1 cellular context compared by ENCODE assay signal in the genomic region with DNA sequence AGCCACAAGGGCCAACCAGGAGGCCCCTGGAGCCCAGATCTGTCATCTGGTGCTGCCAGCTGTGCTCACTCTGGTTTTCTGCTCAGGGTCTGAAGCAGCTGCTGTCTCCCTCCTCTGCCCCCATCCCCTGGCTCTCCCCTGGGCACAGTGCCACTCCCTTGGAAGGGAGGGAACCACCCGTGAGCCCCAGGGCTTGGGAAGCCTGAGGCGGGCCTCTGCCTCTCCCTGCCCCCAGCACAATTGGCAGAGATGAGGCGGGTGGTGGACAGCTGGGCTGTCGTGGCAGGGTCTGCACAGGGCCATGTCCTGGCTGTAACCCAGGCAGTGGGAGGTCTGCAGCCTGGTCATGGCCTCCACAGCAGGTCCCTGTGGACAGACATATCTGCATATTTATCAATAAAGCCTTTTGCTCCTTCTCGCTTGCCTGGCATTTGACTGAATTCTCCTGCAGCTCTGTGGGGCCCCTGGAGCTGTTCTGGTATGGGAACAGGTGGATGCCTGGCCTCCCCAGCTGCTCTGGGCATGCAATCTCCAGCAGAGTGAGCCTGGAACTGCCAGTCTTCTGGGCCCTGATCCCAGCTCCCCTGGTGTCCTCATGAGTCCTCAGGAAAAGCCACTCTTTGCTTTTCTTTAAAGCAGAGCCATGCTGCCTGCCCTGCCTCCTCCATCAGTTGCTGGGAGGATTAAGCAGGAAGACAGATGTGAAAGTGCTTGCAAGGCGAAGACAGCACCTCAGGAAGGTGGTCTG.
TF ChIP-seq lines count a peak whose summit lies in the region.

No MANE protein-coding gene starts in this region.

TF ChIP-seq in SK-N-SH, 30 proteins besides CTCF, POLR2A, EP300 and RAD21:
- TF ChIP-seq, protein P1, sequence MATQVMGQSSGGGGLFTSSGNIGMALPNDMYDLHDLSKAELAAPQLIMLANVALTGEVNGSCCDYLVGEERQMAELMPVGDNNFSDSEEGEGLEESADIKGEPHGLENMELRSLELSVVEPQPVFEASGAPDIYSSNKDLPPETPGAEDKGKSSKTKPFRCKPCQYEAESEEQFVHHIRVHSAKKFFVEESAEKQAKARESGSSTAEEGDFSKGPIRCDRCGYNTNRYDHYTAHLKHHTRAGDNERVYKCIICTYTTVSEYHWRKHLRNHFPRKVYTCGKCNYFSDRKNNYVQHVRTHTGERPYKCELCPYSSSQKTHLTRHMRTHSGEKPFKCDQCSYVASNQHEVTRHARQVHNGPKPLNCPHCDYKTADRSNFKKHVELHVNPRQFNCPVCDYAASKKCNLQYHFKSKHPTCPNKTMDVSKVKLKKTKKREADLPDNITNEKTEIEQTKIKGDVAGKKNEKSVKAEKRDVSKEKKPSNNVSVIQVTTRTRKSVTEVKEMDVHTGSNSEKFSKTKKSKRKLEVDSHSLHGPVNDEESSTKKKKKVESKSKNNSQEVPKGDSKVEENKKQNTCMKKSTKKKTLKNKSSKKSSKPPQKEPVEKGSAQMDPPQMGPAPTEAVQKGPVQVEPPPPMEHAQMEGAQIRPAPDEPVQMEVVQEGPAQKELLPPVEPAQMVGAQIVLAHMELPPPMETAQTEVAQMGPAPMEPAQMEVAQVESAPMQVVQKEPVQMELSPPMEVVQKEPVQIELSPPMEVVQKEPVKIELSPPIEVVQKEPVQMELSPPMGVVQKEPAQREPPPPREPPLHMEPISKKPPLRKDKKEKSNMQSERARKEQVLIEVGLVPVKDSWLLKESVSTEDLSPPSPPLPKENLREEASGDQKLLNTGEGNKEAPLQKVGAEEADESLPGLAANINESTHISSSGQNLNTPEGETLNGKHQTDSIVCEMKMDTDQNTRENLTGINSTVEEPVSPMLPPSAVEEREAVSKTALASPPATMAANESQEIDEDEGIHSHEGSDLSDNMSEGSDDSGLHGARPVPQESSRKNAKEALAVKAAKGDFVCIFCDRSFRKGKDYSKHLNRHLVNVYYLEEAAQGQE (IDR thresholded peaks at IDR 0.05; ENCODE audit: low read depth, low read length): no peak
- TF ChIP-seq RCOR1 (IDR thresholded peaks at IDR 0.05; ENCODE audit: low read length) (peak; percentile 94), TCF12 (IDR thresholded peaks at IDR 0.05) (no peak), MXI1 (IDR thresholded peaks at IDR 0.05; ENCODE audit: low read depth, low read length) (peak; percentile 60; the same call in 1 of the 2 replicates), ELF1 (IDR thresholded peaks at IDR 0.05) (no peak), TAF1 (IDR thresholded peaks at IDR 0.05; ENCODE audit: borderline replicate concordance, low read depth, low read length) (no peak), SMC3 (IDR thresholded peaks at IDR 0.05; ENCODE audit: low read depth, low read length) (no peak), GATA2 (CRISPR knock-in tag; IDR thresholded peaks at IDR 0.05) (peak; percentile 71), GABPA (IDR thresholded peaks at IDR 0.05; ENCODE audit: low read depth) (no peak), NRF1 (IDR thresholded peaks at IDR 0.05; ENCODE audit: low read depth, low read length) (no peak)
